ENCODE assay signal across 15 cellular contexts in the genomic region with DNA sequence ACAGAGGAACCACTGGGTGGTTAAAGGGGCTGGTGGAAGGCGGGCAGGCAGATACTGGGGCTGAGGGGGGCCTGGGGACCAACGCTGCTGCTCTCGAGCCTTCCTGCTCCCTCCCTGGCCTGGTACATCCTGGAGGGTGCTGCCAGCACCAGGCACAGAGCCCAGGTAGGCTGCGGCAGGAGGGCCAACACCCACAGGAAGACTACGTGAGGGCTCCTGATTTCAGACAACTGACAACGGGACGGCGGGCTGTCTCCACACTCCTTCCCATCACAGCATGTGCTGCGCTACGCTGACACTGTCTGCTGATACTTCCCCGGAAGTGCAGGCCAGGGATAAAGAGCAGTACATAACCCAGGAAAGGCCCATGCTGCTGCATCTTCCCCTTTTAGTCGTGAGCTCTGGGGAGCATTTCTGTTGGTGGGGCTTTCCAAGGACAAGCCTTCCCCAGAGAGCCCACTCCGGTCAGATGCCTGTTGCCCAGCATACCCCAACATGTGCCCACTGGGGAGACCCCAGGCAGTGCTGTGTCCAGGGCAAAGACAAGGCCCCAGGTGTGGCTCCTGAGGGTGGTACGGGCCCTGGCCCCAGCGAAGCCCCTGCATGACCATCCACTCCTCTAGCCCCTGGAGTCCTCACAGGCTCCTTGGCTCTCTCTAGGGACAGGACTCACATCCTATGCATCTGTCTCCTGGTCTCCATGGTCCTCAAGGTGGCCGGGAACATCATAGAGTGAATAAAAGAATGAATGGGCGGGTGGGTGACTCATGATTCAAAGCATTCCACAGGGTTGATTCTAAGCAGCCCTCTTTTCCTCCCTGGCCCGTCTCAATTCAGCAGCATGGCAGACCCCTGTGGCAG. TPM values are rescaled to one million over a fixed set of nuclear protein-coding genes. Genes with fewer than 3 reads are reported as not detected.
DNase-seq lines count a peak whose midpoint lies in the region; ATAC-seq and TF ChIP-seq lines count a peak whose summit lies in the region.
"Had no signal": no experiment of that assay in that cellular context is flagged by ENCODE, and none has a peak within 500 bp of the region (broad histone marks: within the 10 kb centered on the region; RNA-seq: fewer than 3 reads in every experiment).

No MANE protein-coding gene starts in this region.

- POLR2A ChIA-PET in activated CD4-positive, alpha-beta T cell treated with anti-CD3 and anti-CD28 coated beads for 36 hours (lab: Charles Lee) = no interaction called here

- intact Hi-C loops in activated CD4-positive, alpha-beta T cell treated with anti-CD3 and anti-CD28 coated beads for 36 hours (cut with DNase I, micrococcal nuclease) = no loop called here

- TF ChIP-seq CTCF in cardiac fibroblast (IDR thresholded peaks at IDR 0.05; ENCODE audit: low read depth, low read length) = no peak

- H3K36me3 Mint-ChIP-seq in activated CD4-positive, alpha-beta T cell treated with anti-CD3 and anti-CD28 coated beads for 36 hours (ENCODE audit: low read depth) = no peaks in the 10 kb centered on the region
- H3K36me3 Mint-ChIP-seq: neural progenitor cell had no signal

- CTCF ChIA-PET in activated CD4-positive, alpha-beta T cell treated with anti-CD3 and anti-CD28 coated beads for 36 hours (lab: Charles Lee) = interaction anchor here (0.6 to 0.7 kb wide), 2 partner anchors 182 to 712 kb away, joined by 3 to 4 read pairs; no protein-coding TSS in a partner anchor

- ATAC-seq in activated CD4-positive, alpha-beta T cell treated with anti-CD3 and anti-CD28 coated beads for 36 hours = no peak
- ATAC-seq: activated CD4-positive, CD25-positive, alpha-beta regulatory T cell treated with anti-CD3 and anti-CD28 coated beads, Interleukin-2, amount 50 U/mL, for 24 hours; left lung had no signal

- DNase-seq in COLO829 (ENCODE audit: low spot score) (peak; percentile 33), NCI-H2081 treated with DMSO at 0.1 percent for 48 hours (lab: John Stamatoyannopoulos, UW) (peak; percentile 30), cardiac fibroblast (ENCODE audit: low read depth in 2 of 2) (peak; percentile 17 to 81), kidney tubule cell (ENCODE audit: low spot score) (peak; percentile 69), Kasumi-1 (lab: John Stamatoyannopoulos, UW) (no peak), cerebellar nuclear complex (lab: John Stamatoyannopoulos, UW) (no peak), NCI-H1436 treated with DMSO at 0.1 percent for 48 hours (lab: John Stamatoyannopoulos, UW) (no peak)
- DNase-seq in activated CD4-positive, alpha-beta T cell treated with anti-CD3 and anti-CD28 coated beads for 36 hours = no peak
- DNase-seq: CD4-positive, alpha-beta memory T cell; stimulated activated CD4-positive, alpha-beta T cell treated with anti-CD3 and anti-CD28 coated beads, Interleukin-15, amount 100 ng/mL, for 24 hours had no signal

- H3K4me1 Mint-ChIP-seq in activated CD4-positive, alpha-beta T cell treated with anti-CD3 and anti-CD28 coated beads for 36 hours = no peaks in the 10 kb centered on the region

- no peak overlapping the region for H3K4me3 ChIP-seq in cardiac fibroblast (replicated peaks in 1 of 2; ENCODE audit: low read depth in 2 of 2, low read length in 2 of 2)
- H3K4me3 ChIP-seq: left lung, neural progenitor cell had no signal

- H3K27me3 Mint-ChIP-seq in activated CD4-positive, alpha-beta T cell treated with anti-CD3 and anti-CD28 coated beads for 36 hours = no peaks in the 10 kb centered on the region
- H3K27me3 Mint-ChIP-seq: CD4-positive, alpha-beta memory T cell had no signal

- H3K9me3 Mint-ChIP-seq in activated CD4-positive, alpha-beta T cell treated with anti-CD3 and anti-CD28 coated beads for 36 hours (ENCODE audit: low read depth) = no peaks in the 10 kb centered on the region
- H3K9me3 Mint-ChIP-seq: activated T-helper 1 cell treated with anti-CD3 and anti-CD28 coated beads, Interleukin-12 subunit alpha, Interleukin-12 subunit beta, Interleukin-2, Interleukin-4 antibody, amounts not matched to agents 30 ng/mL and 10 ng/mL and 1 ng/mL, durations not matched to agents 14 hours and 24 hours and 36 hours; CD4-positive, alpha-beta memory T cell had no signal

- H3K27ac Mint-ChIP-seq in activated CD4-positive, alpha-beta T cell treated with anti-CD3 and anti-CD28 coated beads for 36 hours = no peak overlapping the region
- H3K27ac Mint-ChIP-seq: activated T-helper 1 cell treated with anti-CD3 and anti-CD28 coated beads, Interleukin-12 subunit alpha, Interleukin-12 subunit beta, Interleukin-2, Interleukin-4 antibody, amounts not matched to agents 30 ng/mL and 10 ng/mL and 1 ng/mL, durations not matched to agents 14 hours and 24 hours and 36 hours; CD4-positive, alpha-beta memory T cell; neural progenitor cell had no signal

- H3K4me3 Mint-ChIP-seq in activated CD4-positive, alpha-beta T cell treated with anti-CD3 and anti-CD28 coated beads for 36 hours = no peak overlapping the region
- H3K4me3 Mint-ChIP-seq: activated T-helper 1 cell treated with anti-CD3 and anti-CD28 coated beads, Interleukin-12 subunit alpha, Interleukin-12 subunit beta, Interleukin-2, Interleukin-4 antibody, amounts not matched to agents 30 ng/mL and 10 ng/mL and 1 ng/mL, durations not matched to agents 14 hours and 24 hours and 36 hours; CD4-positive, alpha-beta memory T cell; neural progenitor cell had no signal

RNA-seq across cellular contexts. Expression of a gene that starts 38.0 kb away (rescaled TPM):
- total RNA-seq in activated CD4-positive, alpha-beta T cell treated with anti-CD3 and anti-CD28 coated beads for 36 hours = not detected
- total RNA-seq: activated T-helper 1 cell treated with anti-CD3 and anti-CD28 coated beads, Interleukin-12 subunit alpha, Interleukin-12 subunit beta, Interleukin-2, Interleukin-4 antibody, amounts not matched to agents 30 ng/mL and 10 ng/mL and 1 ng/mL, durations not matched to agents 14 hours and 24 hours and 36 hours; CD4-positive, alpha-beta memory T cell; H4 had no signal

Comparison
In these comparisons a context has a peak if more than half of its experiments do, and no peak if none do; other contexts are left out.
1. DNase-seq: peak in COLO829 (single experiment), NCI-H2081 treated with DMSO at 0.1 percent for 48 hours (single experiment), cardiac fibroblast (2 of 2) and kidney tubule cell (single experiment); none in Kasumi-1 (0 of 2), cerebellar nuclear complex (0 of 2), NCI-H1436 treated with DMSO at 0.1 percent for 48 hours (single experiment) and activated CD4-positive, alpha-beta T cell treated with anti-CD3 and anti-CD28 coated beads for 36 hours (single experiment).